Comparison of ENCODE assay signal across 8 cellular contexts in genomic region chr3:8503871-8504610, GRCh38. TPM values are rescaled to one million over a fixed set of nuclear protein-coding genes. Genes with fewer than 3 reads are reported as not detected.
DNase-seq lines count a peak whose midpoint lies in the region; ATAC-seq and TF ChIP-seq lines count a peak whose summit lies in the region.

No MANE protein-coding gene starts in this region.

- H3K9me3 ChIP-seq in right atrium auricular region (no peaks in the 10 kb centered on the region), upper lobe of right lung (no peaks in the 10 kb centered on the region)

- intact Hi-C loops in left ventricle myocardium superior (cut with micrococcal nuclease) (no loop called here), upper lobe of right lung (cut with DNase I) (no loop called here)

- peaks cover 24% of the 10 kb centered on the region for H3K36me3 ChIP-seq in right atrium auricular region
- peaks cover 20% of the 10 kb centered on the region for H3K36me3 ChIP-seq in upper lobe of right lung

- POLR2A ChIA-PET in naive thymus-derived CD8-positive, alpha-beta T cell (lab: Charles Lee) = no interaction called here

- H3K27me3 ChIP-seq in right atrium auricular region = no peaks in the 10 kb centered on the region
- no peaks in the 10 kb centered on the region for H3K27me3 ChIP-seq in layer of hippocampus (ENCODE audit: control insufficient read depth, insufficient read depth, low read length)
- no peaks in the 10 kb centered on the region for H3K27me3 ChIP-seq in upper lobe of right lung

- peak overlapping the region; percentile 35 to 44 for H3K4me3 ChIP-seq in right atrium auricular region
- peak overlapping the region; percentile 57 for H3K4me3 ChIP-seq in upper lobe of right lung

- peak overlapping the region in 2 of 10 donors; percentile 19 to 57 for H3K27ac Mint-ChIP-seq in naive thymus-derived CD8-positive, alpha-beta T cell

- ATAC-seq in left ventricle myocardium superior (no peak), upper lobe of right lung (no peak)
- no peak for ATAC-seq in naive thymus-derived CD8-positive, alpha-beta T cell

- no peaks in the 10 kb centered on the region for H3K36me3 Mint-ChIP-seq in naive thymus-derived CD8-positive, alpha-beta T cell

- DNase-seq in right atrium auricular region (ENCODE audit: low spot score) (no peak), left ventricle myocardium superior (no peak), SK-MEL-5 (ENCODE audit: low read depth, low spot score) (peak; percentile 53), upper lobe of right lung (no peak), superior temporal gyrus (ENCODE audit: extremely low spot score) (no peak), KBM-7 (no peak)
- DNase-seq in naive thymus-derived CD8-positive, alpha-beta T cell = no peak

- H3K27me3 Mint-ChIP-seq in naive thymus-derived CD8-positive, alpha-beta T cell = peaks cover 0 to 15% (median 0%) of the 10 kb centered on the region in 5 donors

- peaks cover 0 to 85% of the 10 kb centered on the region in 2 donors for H3K4me1 ChIP-seq in right atrium auricular region
- H3K4me1 ChIP-seq in upper lobe of right lung = peaks cover 38% of the 10 kb centered on the region

- H3K9me3 Mint-ChIP-seq in naive thymus-derived CD8-positive, alpha-beta T cell = no peaks in the 10 kb centered on the region

- no peak for TF ChIP-seq CTCF in right atrium auricular region (IDR thresholded peaks at IDR 0.05)
- no peak for TF ChIP-seq CTCF in upper lobe of right lung (IDR thresholded peaks at IDR 0.05)

- H3K4me3 Mint-ChIP-seq in naive thymus-derived CD8-positive, alpha-beta T cell = peak overlapping the region in 1 of 10 donors; percentile 22

- H3K27ac ChIP-seq in right atrium auricular region (peak overlapping the region; percentile 79 to 83), layer of hippocampus (ENCODE audit: low read depth, low read length) (peak overlapping the region; percentile 44), upper lobe of right lung (peak overlapping the region; percentile 80)

- peaks cover 6 to 17% (median 8%) of the 10 kb centered on the region in 4 donors for H3K4me1 Mint-ChIP-seq in naive thymus-derived CD8-positive, alpha-beta T cell

- in situ Hi-C loops in SK-MEL-5 (cut with HindIII; ENCODE audit: low pct_unique_long_range_greater_than_20kb, low sequenced_read_pairs) (no loop called here), KBM-7 (cut with MboI; ENCODE audit: low pct_unique_long_range_greater_than_20kb, low sequenced_read_pairs) (no loop called here)

RNA-seq across cellular contexts. Expression of gene LMCD1, which starts 2.4 kb away (rescaled TPM):
- total RNA-seq in right atrium auricular region (10 to 100 TPM; 73.5 to 79.0 TPM), left ventricle myocardium superior (37.9 TPM), upper lobe of right lung (174 TPM)
- total RNA-seq in SK-MEL-5 (2014; rRNA removed; shearing (Covaris generic)) = 24.3 and 28.0 TPM in 2 replicates
- polyA plus RNA-seq in SK-MEL-5 (2015; cell fraction: cytosol; rRNA removed) = 56.3 and 62.1 TPM in 2 replicates
- polyA plus RNA-seq in SK-MEL-5 (2015; cell fraction: nucleus; rRNA removed) = 9.1 and 17.4 TPM in 2 replicates
- not detected for total RNA-seq in naive thymus-derived CD8-positive, alpha-beta T cell
- 1 to 10 TPM in 1 of 3 donors, not detected in 2; 1.2 TPM for polyA plus RNA-seq in naive thymus-derived CD8-positive, alpha-beta T cell

Comparison
In these comparisons a context has a peak if more than half of its experiments do, and no peak if none do; other contexts are left out.
1. RNA of gene LMCD1, which starts 2.4 kb away (total RNA-seq): 174 TPM in upper lobe of right lung (single experiment), 73.5 to 79.0 TPM in right atrium auricular region, 37.9 TPM in left ventricle myocardium superior (single experiment) and 24.3 to 28.0 TPM in SK-MEL-5; not detected in naive thymus-derived CD8-positive, alpha-beta T cell; every median in the first group is over 10 times any median in the second.
2. Peak in every context shown above with its lines, with median percentiles within 50 percentile points of each other: H3K27ac ChIP-seq.